Comparison of ENCODE assay signal across 31 cellular contexts in the genomic region with DNA sequence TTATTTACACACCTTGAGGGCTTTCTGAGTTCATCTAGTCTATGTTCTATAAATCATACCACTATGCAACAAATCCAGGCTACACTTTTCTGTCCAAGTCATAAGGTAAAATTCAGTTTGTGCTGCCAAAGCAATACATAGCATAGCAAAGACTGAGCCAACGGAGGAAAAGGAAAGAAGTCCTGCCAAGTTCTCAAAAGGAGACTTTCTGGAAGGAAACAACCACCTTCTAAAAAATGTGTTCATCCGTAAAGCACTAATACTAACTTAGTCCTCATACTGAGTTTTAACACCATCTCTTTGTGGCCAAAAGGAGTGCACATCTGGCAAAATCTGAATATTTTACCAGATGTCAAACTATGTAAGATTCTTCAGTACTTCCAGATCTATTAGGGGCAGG.
"Had no signal": no experiment of that assay in that cellular context is flagged by ENCODE, and none has a peak within 500 bp of the region (broad histone marks: within the 10 kb centered on the region; RNA-seq: fewer than 3 reads in every experiment).

No MANE protein-coding gene starts in this region.

- H3K36me3 Mint-ChIP-seq: naive thymus-derived CD8-positive, alpha-beta T cell; stimulated activated memory B cell treated with anti-CD40 and anti-IgM and Interleukin-4, amounts not matched to agents 10 μg/mL and 1 μg/mL and 100 μg/mL, for 72 hours; type B pancreatic cell had no signal

- FAIRE-seq: colon, islet of Langerhans, pancreas had no signal

- DNase-seq: caudate nucleus; cerebellar nuclear complex; effector CD8-positive, alpha-beta T cell; endodermal cell; foreskin fibroblast; gastrocnemius medialis; heart left ventricle; left cardiac atrium; left lung; mammary epithelial cell; mesendoderm; midbrain; naive thymus-derived CD8-positive, alpha-beta T cell; occipital lobe; pancreas; stimulated activated CD4-positive, alpha-beta T cell treated with anti-CD3 and anti-CD28 coated beads, Interleukin-12 subunit alpha, Interleukin-12 subunit beta, amount 100 ng/mL, for 4 hours; stimulated activated CD4-positive, alpha-beta T cell treated with anti-CD3 and anti-CD28 coated beads, Interleukin-1b, Interleukin-23, amount 100 ng/mL, for 48 hours; stimulated activated CD4-positive, alpha-beta T cell treated with anti-CD3 and anti-CD28 coated beads, Interleukin-4, amount 100 ng/mL, for 1 hour; stimulated activated naive CD8-positive, alpha-beta T cell treated with anti-CD3 and anti-CD28 coated beads, Interleukin-15, Interleukin-2, amounts not matched to agents 100 U/mL and 50 U/mL, for 24 hours; substantia nigra; testis; tibial artery had no signal

- H3K27ac ChIP-seq: esophagus muscularis mucosa, gastrocnemius medialis, hepatocyte, left lung, pancreas, right atrium auricular region, testis, tibial artery had no signal

- H3K79me2 ChIP-seq: hepatocyte had no signal

- H2AFZ ChIP-seq: hepatocyte had no signal

- H3K4me1 ChIP-seq: left lung, pancreas, right atrium auricular region had no signal

- H3K9me3 Mint-ChIP-seq: endodermal cell; naive thymus-derived CD8-positive, alpha-beta T cell; stimulated activated memory B cell treated with anti-CD40 and anti-IgM and Interleukin-4, amounts not matched to agents 10 μg/mL and 1 μg/mL and 100 μg/mL, for 72 hours; type B pancreatic cell had no signal

- H3K27me3 ChIP-seq: esophagus muscularis mucosa, gastrocnemius medialis, heart left ventricle, hepatocyte, left lung, pancreas, right atrium auricular region, testis, tibial artery had no signal

- H3K4me1 Mint-ChIP-seq: endodermal cell; naive thymus-derived CD8-positive, alpha-beta T cell; stimulated activated memory B cell treated with anti-CD40 and anti-IgM and Interleukin-4, amounts not matched to agents 10 μg/mL and 1 μg/mL and 100 μg/mL, for 72 hours had no signal

- H3K4me2 ChIP-seq: hepatocyte, smooth muscle cell had no signal

- H3K27ac Mint-ChIP-seq: endodermal cell; naive thymus-derived CD8-positive, alpha-beta T cell; progenitor cell of endocrine pancreas; stimulated activated memory B cell treated with anti-CD40 and anti-IgM and Interleukin-4, amounts not matched to agents 10 μg/mL and 1 μg/mL and 100 μg/mL, for 72 hours; type B pancreatic cell had no signal

- H3K4me3 Mint-ChIP-seq: endodermal cell; naive thymus-derived CD8-positive, alpha-beta T cell; stimulated activated memory B cell treated with anti-CD40 and anti-IgM and Interleukin-4, amounts not matched to agents 10 μg/mL and 1 μg/mL and 100 μg/mL, for 72 hours; type B pancreatic cell had no signal

- H3K27me3 Mint-ChIP-seq: stimulated activated memory B cell treated with anti-CD40 and anti-IgM and Interleukin-4, amounts not matched to agents 10 μg/mL and 1 μg/mL and 100 μg/mL, for 72 hours; type B pancreatic cell had no signal

- H3K4me3 ChIP-seq: esophagus muscularis mucosa, gastrocnemius medialis, heart left ventricle, hepatocyte, left lung, pancreas, right atrium auricular region, smooth muscle cell, testis, tibial artery had no signal

- H3K36me3 ChIP-seq: gastrocnemius medialis, left lung, pancreas, right atrium auricular region, tibial artery had no signal

- H3K9me3 ChIP-seq: esophagus muscularis mucosa, gastrocnemius medialis, heart left ventricle, left lung, pancreas, right atrium auricular region, testis, tibial artery had no signal
